Comparison of ENCODE assay signal across 13 cellular contexts in genomic region chr2:14306268-14306950, GRCh38.
A peak's percentile ranks its signal among the peaks of the same experiment; 100 is the strongest.
DNase-seq lines count a peak whose midpoint lies in the region; ATAC-seq and TF ChIP-seq lines count a peak whose summit lies in the region.
"Had no signal": no experiment of that assay in that cellular context is flagged by ENCODE, and none has a peak within 500 bp of the region (broad histone marks: within the 10 kb centered on the region; RNA-seq: fewer than 3 reads in every experiment).

No MANE protein-coding gene starts in this region.

- H3K36me3 ChIP-seq in heart right ventricle, result no peaks in the 10 kb centered on the region

- H3K4me3 ChIP-seq in heart right ventricle, result no peak overlapping the region

- H3K4me1 ChIP-seq in heart right ventricle, result no peaks in the 10 kb centered on the region

- no peaks in the 10 kb centered on the region for H3K27me3 ChIP-seq in heart right ventricle

- 79 to 82% methylated on average over 3 of the region's 3 CpGs for WGBS in heart right ventricle, 2 donors

- H3K9me3 ChIP-seq in heart right ventricle, result no peaks in the 10 kb centered on the region

- TF ChIP-seq CTCF in GM13977 (IDR thresholded peaks at IDR 0.05; ENCODE audit: extremely low read depth, insufficient read depth, missing control alignments) (no peak), heart right ventricle (IDR thresholded peaks at IDR 0.05) (no peak)

- DNase-seq in GM13977 (ENCODE audit: low spot score), result peak; percentile 18
- no peak for DNase-seq in globus pallidus (ENCODE audit: low spot score)
- no peak for DNase-seq in heart right ventricle
- no peak for DNase-seq in pons (ENCODE audit: low spot score)
- DNase-seq in AG08396 (ENCODE audit: low spot score), result no peak
- DNase-seq: activated CD4-positive, alpha-beta T cell treated with anti-CD3 and anti-CD28 coated beads for 48 hours; activated gamma-delta T cell; central memory CD4-positive, alpha-beta T cell; NCI-H69 had no signal

- in situ Hi-C loops in GM13977 (cut with MboI; ENCODE audit: low pct_unique_long_range_greater_than_20kb, low sequenced_read_pairs, unreplicated experiment), result no loop called here

- intact Hi-C loops in heart right ventricle (cut with DNase I), result no loop called here

- H3K27ac ChIP-seq in heart right ventricle, result no peak overlapping the region
- H3K27ac ChIP-seq: epithelial cell of prostate had no signal

- ATAC-seq in GM19467 (IDR thresholded peaks at IDR 0.05; ENCODE audit: unreplicated experiment), result peak; percentile 75
- peak; percentile 52 for ATAC-seq in HG02884 (IDR thresholded peaks at IDR 0.05; ENCODE audit: unreplicated experiment)
- ATAC-seq in HG03571 (IDR thresholded peaks at IDR 0.05; ENCODE audit: unreplicated experiment), result peak; percentile 69
- no peak for ATAC-seq in heart right ventricle

Comparison
In these comparisons a context has a peak if more than half of its experiments do, and no peak if none do; other contexts are left out.
1. ATAC-seq: peak in GM19467 (single experiment), HG02884 (single experiment) and HG03571 (single experiment); none in heart right ventricle (0 of 8).